15 cellular contexts compared by ENCODE assay signal in the genomic region with DNA sequence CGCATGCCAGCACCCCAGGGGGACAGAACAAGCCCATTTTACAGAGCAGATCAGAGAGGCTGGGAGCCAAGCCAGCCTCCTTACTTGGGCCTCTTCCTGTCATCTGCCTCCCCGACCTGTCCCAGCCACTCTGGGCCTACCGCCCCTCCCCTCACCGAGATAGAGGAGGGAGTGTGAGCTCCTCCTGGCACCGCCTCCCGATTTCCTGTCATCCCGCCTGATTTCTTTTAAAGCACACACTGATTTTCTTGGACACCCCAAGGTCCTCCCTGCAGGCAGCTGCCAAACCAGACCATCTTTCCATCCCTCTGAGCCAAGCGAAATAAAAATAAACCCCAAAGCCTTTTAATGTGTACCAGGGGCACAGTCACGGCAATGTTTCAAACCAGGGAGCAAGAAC.
DNase-seq lines count a peak whose midpoint lies in the region; ATAC-seq and TF ChIP-seq lines count a peak whose summit lies in the region.
"Had no signal": no experiment of that assay in that cellular context is flagged by ENCODE, and none has a peak within 500 bp of the region (broad histone marks: within the 10 kb centered on the region; RNA-seq: fewer than 3 reads in every experiment).

No MANE protein-coding gene starts in this region.

- peaks cover 13% of the 10 kb centered on the region for H3K36me3 Mint-ChIP-seq in activated naive CD8-positive, alpha-beta T cell treated with anti-CD3 and anti-CD28 coated beads, Interleukin-2, amount 50 U/mL, for 24 hours (ENCODE audit: low read depth)
- peaks cover 7% of the 10 kb centered on the region for H3K36me3 Mint-ChIP-seq in activated naive CD8-positive, alpha-beta T cell treated with anti-CD3 and anti-CD28 coated beads for 36 hours
- peaks cover 32% of the 10 kb centered on the region for H3K36me3 Mint-ChIP-seq in osteocyte (ENCODE audit: unreplicated experiment)

- H3K36me3 ChIP-seq in vagina = peaks cover 0 to 22% of the 10 kb centered on the region in 2 donors

- H3K4me1 ChIP-seq in vagina = peaks cover 52% of the 10 kb centered on the region

- TF ChIP-seq POLR2A in vagina (IDR thresholded peaks at IDR 0.05) = no peak

- no peaks in the 10 kb centered on the region for H3K4me1 Mint-ChIP-seq in activated naive CD8-positive, alpha-beta T cell treated with anti-CD3 and anti-CD28 coated beads, Interleukin-2, amount 50 U/mL, for 24 hours
- H3K4me1 Mint-ChIP-seq in activated naive CD8-positive, alpha-beta T cell treated with anti-CD3 and anti-CD28 coated beads for 36 hours = no peaks in the 10 kb centered on the region
- H3K4me1 Mint-ChIP-seq in osteocyte (ENCODE audit: unreplicated experiment) = peaks cover 37% of the 10 kb centered on the region

- intact Hi-C loops in Right ventricle myocardium superior (cut with DNase I) = no loop called here
- intact Hi-C loops in vagina (cut with DNase I) = no loop called here

- ATAC-seq in activated naive CD8-positive, alpha-beta T cell treated with anti-CD3 and anti-CD28 coated beads, Interleukin-2, amount 50 U/mL, for 24 hours = no peak
- ATAC-seq in Right ventricle myocardium superior (ENCODE audit: poor library complexity) (peak; percentile 21), HG03565 (IDR thresholded peaks at IDR 0.05; ENCODE audit: unreplicated experiment) (no peak), GM18861 (IDR thresholded peaks at IDR 0.05; ENCODE audit: unreplicated experiment) (no peak)
- no peak for ATAC-seq in stimulated activated naive CD8-positive, alpha-beta T cell treated with anti-CD3 and anti-CD28 coated beads, Interleukin-15, Interleukin-2, amounts not matched to agents 100 U/mL and 50 U/mL, for 24 hours
- ATAC-seq: activated T-cell treated with anti-CD3 and anti-CD28 coated beads, Interleukin-2, amount 50 U/mL, for 72 hours; body of pancreas had no signal

- no peak overlapping the region for H3K4me3 ChIP-seq in vagina
- H3K4me3 ChIP-seq: body of pancreas, GM23248, thyroid gland had no signal

- TF ChIP-seq CTCF in osteocyte (IDR thresholded peaks at IDR 0.05) (no peak), vagina (IDR thresholded peaks at IDR 0.05) (no peak)

- peak overlapping the region; percentile 59 for H3K27ac Mint-ChIP-seq in activated naive CD8-positive, alpha-beta T cell treated with anti-CD3 and anti-CD28 coated beads, Interleukin-2, amount 50 U/mL, for 24 hours
- no peak overlapping the region for H3K27ac Mint-ChIP-seq in activated naive CD8-positive, alpha-beta T cell treated with anti-CD3 and anti-CD28 coated beads for 36 hours
- peak overlapping the region; percentile 15 for H3K27ac Mint-ChIP-seq in osteocyte (ENCODE audit: unreplicated experiment)
- H3K27ac Mint-ChIP-seq: activated T-cell treated with anti-CD3 and anti-CD28 coated beads, Interleukin-2, amount 50 U/mL, for 72 hours had no signal

- H3K9me3 ChIP-seq in vagina = no peaks in the 10 kb centered on the region
- H3K9me3 ChIP-seq: body of pancreas, thyroid gland had no signal

- no peaks in the 10 kb centered on the region for H3K9me3 Mint-ChIP-seq in activated naive CD8-positive, alpha-beta T cell treated with anti-CD3 and anti-CD28 coated beads, Interleukin-2, amount 50 U/mL, for 24 hours
- H3K9me3 Mint-ChIP-seq in activated naive CD8-positive, alpha-beta T cell treated with anti-CD3 and anti-CD28 coated beads for 36 hours = no peaks in the 10 kb centered on the region
- no peaks in the 10 kb centered on the region for H3K9me3 Mint-ChIP-seq in osteocyte (ENCODE audit: unreplicated experiment)
- H3K9me3 Mint-ChIP-seq: activated T-cell treated with anti-CD3 and anti-CD28 coated beads, Interleukin-2, amount 50 U/mL, for 72 hours had no signal

- no peak for DNase-seq in activated naive CD8-positive, alpha-beta T cell treated with anti-CD3 and anti-CD28 coated beads, Interleukin-2, amount 50 U/mL, for 24 hours
- DNase-seq in activated naive CD8-positive, alpha-beta T cell treated with anti-CD3 and anti-CD28 coated beads for 36 hours = no peak
- DNase-seq in Right ventricle myocardium superior = no peak
- no peak for DNase-seq in osteocyte (ENCODE audit: extremely low spot score, unreplicated experiment)
- DNase-seq in vagina (ENCODE audit: extremely low spot score in 2 of 2) = no peak
- DNase-seq in stimulated activated naive CD8-positive, alpha-beta T cell treated with anti-CD3 and anti-CD28 coated beads, Interleukin-15, Interleukin-2, amounts not matched to agents 100 U/mL and 50 U/mL, for 24 hours = no peak
- DNase-seq: activated CD4-positive, CD25-positive, alpha-beta regulatory T cell; activated T-cell treated with anti-CD3 and anti-CD28 coated beads, Interleukin-2, amount 50 U/mL, for 72 hours; body of pancreas; erythroblast; GM23248; MM.1S; thyroid gland had no signal

- no peaks in the 10 kb centered on the region for H3K27me3 ChIP-seq in vagina
- H3K27me3 ChIP-seq: body of pancreas, thyroid gland had no signal

- no peak overlapping the region for H3K4me3 Mint-ChIP-seq in activated naive CD8-positive, alpha-beta T cell treated with anti-CD3 and anti-CD28 coated beads, Interleukin-2, amount 50 U/mL, for 24 hours
- H3K4me3 Mint-ChIP-seq in activated naive CD8-positive, alpha-beta T cell treated with anti-CD3 and anti-CD28 coated beads for 36 hours = no peak overlapping the region
- H3K4me3 Mint-ChIP-seq in osteocyte (ENCODE audit: unreplicated experiment) = no peak overlapping the region
- H3K4me3 Mint-ChIP-seq: activated T-cell treated with anti-CD3 and anti-CD28 coated beads, Interleukin-2, amount 50 U/mL, for 72 hours had no signal

- peak overlapping the region; percentile 67 for H3K27ac ChIP-seq in vagina
- H3K27ac ChIP-seq: GM23248, thyroid gland had no signal

- H3K27me3 Mint-ChIP-seq in activated naive CD8-positive, alpha-beta T cell treated with anti-CD3 and anti-CD28 coated beads, Interleukin-2, amount 50 U/mL, for 24 hours = no peaks in the 10 kb centered on the region
- no peaks in the 10 kb centered on the region for H3K27me3 Mint-ChIP-seq in activated naive CD8-positive, alpha-beta T cell treated with anti-CD3 and anti-CD28 coated beads for 36 hours
- H3K27me3 Mint-ChIP-seq in osteocyte (ENCODE audit: unreplicated experiment) = no peaks in the 10 kb centered on the region
